In the genomic region with DNA sequence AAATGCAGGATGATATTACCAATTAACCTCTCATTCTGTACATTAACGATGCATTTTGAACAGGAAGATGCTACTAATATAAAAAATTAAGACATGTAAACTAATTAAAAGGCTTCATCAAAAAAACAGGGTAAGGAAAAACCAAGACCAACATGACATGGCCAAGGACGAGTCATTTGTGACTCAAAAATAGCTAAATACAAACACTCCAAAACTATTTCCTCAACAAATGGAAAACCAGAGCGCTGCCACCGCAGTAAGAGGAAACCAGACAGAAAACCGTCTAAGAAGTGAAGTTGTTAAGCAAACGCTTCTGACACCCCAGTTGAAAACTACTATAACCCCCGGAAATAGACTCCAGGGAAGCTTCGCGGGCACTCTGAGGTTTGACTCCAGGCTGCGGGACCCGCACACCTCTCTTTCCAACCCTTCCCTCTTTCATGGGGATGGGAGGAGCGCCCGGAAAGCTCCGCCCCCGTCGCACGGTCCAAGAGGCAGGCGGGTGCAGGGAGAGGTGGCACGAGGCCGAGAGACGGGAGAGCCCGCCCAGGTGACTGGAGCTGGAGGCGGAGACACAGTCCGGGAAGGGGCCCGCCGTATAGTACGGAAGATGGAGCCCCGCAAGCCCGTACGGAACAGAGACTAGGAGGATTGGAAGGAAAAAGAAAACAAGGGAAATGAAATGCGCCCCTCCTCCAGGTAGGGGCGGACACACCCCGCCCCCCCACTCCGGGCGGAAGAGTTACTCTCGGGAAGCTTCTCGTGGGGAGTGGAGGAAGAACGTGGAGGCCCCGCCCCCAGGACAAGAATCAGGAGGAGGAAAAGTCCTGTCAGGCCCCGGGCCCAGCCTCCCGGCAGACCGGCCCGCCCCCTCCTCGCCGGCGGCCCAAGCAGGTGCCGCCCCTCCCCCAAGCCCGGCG, we compare ENCODE assay signal across 8 cellular contexts. TPM values are rescaled to one million over a fixed set of nuclear protein-coding genes. Genes with fewer than 3 reads are reported as not detected.
DNase-seq lines count a peak whose midpoint lies in the region; ATAC-seq, FAIRE-seq and TF ChIP-seq lines count a peak whose summit lies in the region.

No MANE protein-coding gene starts in this region.

- peak overlapping the region; percentile 98 for H3K27ac Mint-ChIP-seq in T-helper 1 cell treated with Interleukin-12 subunit alpha and Interleukin-12 subunit beta and Interleukin-4 antibody, amounts not matched to agents 30 μg/mL and 1 μg/mL, for 36 hours
- peak overlapping the region; percentile 96 for H3K27ac Mint-ChIP-seq in progenitor cell of endocrine pancreas

- no peak for FAIRE-seq in GM12891 (lab: Jason Lieb, UNC)

- intact Hi-C loops in left ventricle myocardium superior (cut with micrococcal nuclease) = no loop called here

- peak; percentile 61 for DNase-seq in GM12891 (ENCODE audit: insufficient read length, low spot score)
- peak; percentile 36 for DNase-seq in NCI-H1436 treated with DMSO at 0.1 percent for 48 hours (lab: John Stamatoyannopoulos, UW)
- peak; percentile 30 to 89 (median 80) for DNase-seq in amygdala (lab: John Stamatoyannopoulos, UW)
- DNase-seq in left ventricle myocardium superior = peak; percentile 97
- DNase-seq in progenitor cell of endocrine pancreas (ENCODE audit: low spot score, unreplicated experiment) = peak; percentile 88
- peak; percentile 95 for DNase-seq in ureter (ENCODE audit: low spot score)

- no peaks in the 10 kb centered on the region for H3K27me3 Mint-ChIP-seq in T-helper 1 cell treated with Interleukin-12 subunit alpha and Interleukin-12 subunit beta and Interleukin-4 antibody, amounts not matched to agents 30 μg/mL and 1 μg/mL, for 36 hours (ENCODE audit: low read depth)
- H3K27me3 Mint-ChIP-seq in progenitor cell of endocrine pancreas = no peaks in the 10 kb centered on the region

- no peaks in the 10 kb centered on the region for H3K9me3 Mint-ChIP-seq in T-helper 1 cell treated with Interleukin-12 subunit alpha and Interleukin-12 subunit beta and Interleukin-4 antibody, amounts not matched to agents 30 μg/mL and 1 μg/mL, for 36 hours
- no peaks in the 10 kb centered on the region for H3K9me3 Mint-ChIP-seq in progenitor cell of endocrine pancreas (ENCODE audit: low read depth)

- H3K4me3 Mint-ChIP-seq in T-helper 1 cell treated with Interleukin-12 subunit alpha and Interleukin-12 subunit beta and Interleukin-4 antibody, amounts not matched to agents 30 μg/mL and 1 μg/mL, for 36 hours = peak overlapping the region; percentile 100
- peak overlapping the region; percentile 82 for H3K4me3 Mint-ChIP-seq in progenitor cell of endocrine pancreas (ENCODE audit: low read depth)

- ATAC-seq in HG02852 (IDR thresholded peaks at IDR 0.05; ENCODE audit: unreplicated experiment) = peak; percentile 57
- peak; percentile 84 for ATAC-seq in left ventricle myocardium superior

- TF ChIP-seq CTCF in progenitor cell of endocrine pancreas (IDR thresholded peaks at IDR 0.05; ENCODE audit: unreplicated experiment) = no peak

- peaks cover 3% of the 10 kb centered on the region for H3K36me3 Mint-ChIP-seq in T-helper 1 cell treated with Interleukin-12 subunit alpha and Interleukin-12 subunit beta and Interleukin-4 antibody, amounts not matched to agents 30 μg/mL and 1 μg/mL, for 36 hours (ENCODE audit: low read depth)
- H3K36me3 Mint-ChIP-seq in progenitor cell of endocrine pancreas (ENCODE audit: insufficient read depth) = peaks cover 2% of the 10 kb centered on the region

- peak; percentile 16; the same call in 1 of the 2 replicates for TF ChIP-seq POLR2A in GM12891 (IDR thresholded peaks at IDR 0.05; ENCODE audit: low read depth, low read length)

- H3K4me1 Mint-ChIP-seq in T-helper 1 cell treated with Interleukin-12 subunit alpha and Interleukin-12 subunit beta and Interleukin-4 antibody, amounts not matched to agents 30 μg/mL and 1 μg/mL, for 36 hours (ENCODE audit: low read depth) = peaks cover 14% of the 10 kb centered on the region
- H3K4me1 Mint-ChIP-seq in progenitor cell of endocrine pancreas (ENCODE audit: low read depth) = peaks cover 3% of the 10 kb centered on the region

TF ChIP-seq in GM12891, 5 proteins besides CTCF, POLR2A, EP300 and RAD21:
- TF ChIP-seq PAX5 (IDR thresholded peaks at IDR 0.05; ENCODE audit: insufficient read depth, low read length, severe bottlenecking) (no peak), POLR2AphosphoS5 (IDR thresholded peaks at IDR 0.05; ENCODE audit: low read depth, low read length) (peak; percentile 10; the same call in 1 of the 2 replicates), POU2F2 (IDR thresholded peaks at IDR 0.05; ENCODE audit: low read depth, low read length) (peak; percentile 47; the same call in 1 of the 2 replicates), SPI1 (IDR thresholded peaks at IDR 0.05; ENCODE audit: low read depth, low read length) (no peak), TAF1 (IDR thresholded peaks at IDR 0.05; ENCODE audit: low read depth, low read length) (no peak)

RNA-seq across cellular contexts. Expression of a gene that starts 0.7 kb away (rescaled TPM):
- 10.4 TPM for polyA plus RNA-seq in GM12891 (2012; ENCODE audit: low read depth, missing spikeins)
- total RNA-seq in left ventricle myocardium superior = 14.8 TPM
- 21.9 and 22.5 TPM in 2 replicates for total RNA-seq in progenitor cell of endocrine pancreas
- 28.4 TPM for total RNA-seq in ureter

RNA-seq across cellular contexts. Expression of a gene that starts 39.4 kb away (rescaled TPM):
- 5.0 TPM for polyA plus RNA-seq in GM12891 (2012; ENCODE audit: low read depth, missing spikeins)
- 10.4 TPM for total RNA-seq in left ventricle myocardium superior
- total RNA-seq in progenitor cell of endocrine pancreas = 40.2 and 47.2 TPM in 2 replicates
- 29.9 TPM for total RNA-seq in ureter

Comparison
In these comparisons a context has a peak if more than half of its experiments do, and no peak if none do; other contexts are left out.
1. Peak in every context shown above with its lines: DNase-seq and ATAC-seq.
2. DNase-seq: peak in every context shown above with its lines; median percentile 97 in left ventricle myocardium superior; 95 in ureter; 88 in progenitor cell of endocrine pancreas; 80 in amygdala; 61 in GM12891; 36 in NCI-H1436 treated with DMSO at 0.1 percent for 48 hours.